1 cellular context compared by ENCODE assay signal in the genomic region with DNA sequence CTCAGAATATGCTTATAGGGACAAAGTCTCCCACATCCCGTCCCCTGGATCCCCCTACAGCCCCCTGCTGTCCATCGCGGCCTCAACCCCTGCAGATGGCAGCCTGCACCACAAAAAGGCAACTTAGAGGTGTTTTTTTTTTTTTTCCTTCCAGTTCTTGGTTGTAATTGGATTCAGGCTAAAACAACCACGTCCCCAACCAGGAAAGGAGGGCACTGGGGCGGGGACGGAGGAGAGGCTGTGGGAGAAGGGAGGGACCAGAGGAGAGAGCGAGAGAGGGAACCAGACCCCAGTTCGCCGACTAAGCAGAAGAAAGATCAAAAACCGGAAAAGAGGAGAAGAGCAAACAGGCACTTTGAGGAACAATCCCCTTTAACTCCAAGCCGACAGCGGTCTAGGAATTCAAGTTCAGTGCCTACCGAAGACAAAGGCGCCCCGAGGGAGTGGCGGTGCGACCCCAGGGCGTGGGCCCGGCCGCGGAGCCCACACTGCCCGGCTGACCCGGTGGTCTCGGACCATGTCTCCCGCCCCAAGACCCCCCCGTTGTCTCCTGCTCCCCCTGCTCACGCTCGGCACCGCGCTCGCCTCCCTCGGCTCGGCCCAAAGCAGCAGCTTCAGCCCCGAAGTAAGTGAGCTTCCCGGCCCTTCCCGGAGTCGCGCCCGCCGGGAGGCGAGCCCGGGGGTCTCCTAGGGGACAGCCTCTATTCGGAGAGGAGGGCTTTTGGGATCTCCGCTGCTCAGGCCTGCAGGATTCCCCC.
TF ChIP-seq lines count a peak whose summit lies in the region.

A gene (plus strand): TSS at position 285 of the 758 bp plus-strand sequence. CDS start 233 bp downstream, at position 518.

TF ChIP-seq in HepG2, 621 proteins besides CTCF, POLR2A, EP300 and RAD21 (continued from another document and continues in another):
- TF ChIP-seq NCOA1 (CRISPR knock-in tag; IDR thresholded peaks at IDR 0.05) (no peak; the same call in 1 of the 2 replicates), NRL (CRISPR knock-in tag; IDR thresholded peaks at IDR 0.05; ENCODE audit: borderline replicate concordance) (no peak; the same call in 1 of the 2 replicates), TP53 (CRISPR knock-in tag; conservative IDR thresholded peaks at IDR 0.05) (no peak), MAF1 (CRISPR knock-in tag; IDR thresholded peaks at IDR 0.05; ENCODE audit: borderline replicate concordance) (0 out of 2 replicates have a peak, but pooled peaks have one; percentile 28), HNF4G (IDR thresholded peaks at IDR 0.05; ENCODE audit: borderline replicate concordance, low read depth, low read length) (no peak), HNF4G (CRISPR knock-in tag; IDR thresholded peaks at IDR 0.05; ENCODE audit: borderline replicate concordance, low read depth) (no peak), ZBTB7B (CRISPR knock-in tag; IDR thresholded peaks at IDR 0.05) (no peak), ZNF75D (CRISPR knock-in tag; IDR thresholded peaks at IDR 0.05; ENCODE audit: borderline replicate concordance) (no peak; the same call in 1 of the 2 replicates), ARNT (IDR thresholded peaks at IDR 0.05) (no peak), ZNF749 (CRISPR knock-in tag; IDR thresholded peaks at IDR 0.05; ENCODE audit: borderline replicate concordance) (no peak), MED13 (CRISPR knock-in tag; IDR thresholded peaks at IDR 0.05) (no peak), SRSF1 (optimal IDR thresholded peaks at IDR 0.05; ENCODE audit: low read depth, low read length) (peak; percentile 14), ZNF282 (IDR thresholded peaks at IDR 0.05; ENCODE audit: partially characterized antibody) (no peak), HNRNPH1 (optimal IDR thresholded peaks at IDR 0.05; ENCODE audit: low read depth, low read length) (no peak), ZNF253 (CRISPR knock-in tag; IDR thresholded peaks at IDR 0.05; ENCODE audit: borderline replicate concordance) (no peak), RBM22 (optimal IDR thresholded peaks at IDR 0.05; ENCODE audit: low read length) (peak; percentile 26), ZNF264 (CRISPR knock-in tag; IDR thresholded peaks at IDR 0.05) (no peak), GZF1 (CRISPR knock-in tag; IDR thresholded peaks at IDR 0.05) (no peak), ZC3H4 (CRISPR knock-in tag; IDR thresholded peaks at IDR 0.05; ENCODE audit: borderline replicate concordance) (no peak), GABPB1 (CRISPR knock-in tag; IDR thresholded peaks at IDR 0.05) (no peak; the same call in 1 of the 2 replicates), ZMYM2 (CRISPR knock-in tag; IDR thresholded peaks at IDR 0.05) (no peak), NONO (IDR thresholded peaks at IDR 0.05) (no peak), NONO (CRISPR knock-in tag; conservative IDR thresholded peaks at IDR 0.05) (no peak), ZNF570 (CRISPR knock-in tag; IDR thresholded peaks at IDR 0.05; ENCODE audit: borderline replicate concordance) (no peak), CC2D1A (CRISPR knock-in tag; IDR thresholded peaks at IDR 0.05) (no peak; the same call in 1 of the 2 replicates), FLYWCH1 (CRISPR knock-in tag; IDR thresholded peaks at IDR 0.05) (no peak), HDAC2 (CRISPR knock-in tag; IDR thresholded peaks at IDR 0.05) (no peak), MAFK (conservative IDR thresholded peaks at IDR 0.05 in 1 of 2, IDR thresholded peaks at IDR 0.05 in 1 of 2; ENCODE audit: low read length in 2 of 2) (peak in 1 of 2 experiments; percentile 31; a peak in 1 of 4 replicates), ZSCAN20 (CRISPR knock-in tag; IDR thresholded peaks at IDR 0.05; ENCODE audit: borderline replicate concordance) (peak; percentile 52; the same call in 1 of the 2 replicates), ZNF747 (CRISPR knock-in tag; IDR thresholded peaks at IDR 0.05; ENCODE audit: borderline replicate concordance) (no peak; the same call in 1 of the 2 replicates), ZNF790 (CRISPR knock-in tag; IDR thresholded peaks at IDR 0.05; ENCODE audit: borderline replicate concordance) (no peak), ZNF382 (CRISPR knock-in tag; IDR thresholded peaks at IDR 0.05; ENCODE audit: borderline replicate concordance) (no peak), ZFP90 (CRISPR knock-in tag; IDR thresholded peaks at IDR 0.05; ENCODE audit: borderline replicate concordance) (no peak; the same call in 1 of the 2 replicates), NR2F1 (CRISPR knock-in tag; IDR thresholded peaks at IDR 0.05) (no peak), FOXK1 (CRISPR knock-in tag; IDR thresholded peaks at IDR 0.05; ENCODE audit: borderline replicate concordance, low read depth) (no peak), ZNF83 (CRISPR knock-in tag; IDR thresholded peaks at IDR 0.05; ENCODE audit: borderline replicate concordance) (no peak)
- TF ChIP-seq, protein P1, sequence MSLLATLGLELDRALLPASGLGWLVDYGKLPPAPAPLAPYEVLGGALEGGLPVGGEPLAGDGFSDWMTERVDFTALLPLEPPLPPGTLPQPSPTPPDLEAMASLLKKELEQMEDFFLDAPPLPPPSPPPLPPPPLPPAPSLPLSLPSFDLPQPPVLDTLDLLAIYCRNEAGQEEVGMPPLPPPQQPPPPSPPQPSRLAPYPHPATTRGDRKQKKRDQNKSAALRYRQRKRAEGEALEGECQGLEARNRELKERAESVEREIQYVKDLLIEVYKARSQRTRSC (CRISPR knock-in tag; IDR thresholded peaks at IDR 0.05; ENCODE audit: low read depth) = no peak
- TF ChIP-seq, protein P2, sequence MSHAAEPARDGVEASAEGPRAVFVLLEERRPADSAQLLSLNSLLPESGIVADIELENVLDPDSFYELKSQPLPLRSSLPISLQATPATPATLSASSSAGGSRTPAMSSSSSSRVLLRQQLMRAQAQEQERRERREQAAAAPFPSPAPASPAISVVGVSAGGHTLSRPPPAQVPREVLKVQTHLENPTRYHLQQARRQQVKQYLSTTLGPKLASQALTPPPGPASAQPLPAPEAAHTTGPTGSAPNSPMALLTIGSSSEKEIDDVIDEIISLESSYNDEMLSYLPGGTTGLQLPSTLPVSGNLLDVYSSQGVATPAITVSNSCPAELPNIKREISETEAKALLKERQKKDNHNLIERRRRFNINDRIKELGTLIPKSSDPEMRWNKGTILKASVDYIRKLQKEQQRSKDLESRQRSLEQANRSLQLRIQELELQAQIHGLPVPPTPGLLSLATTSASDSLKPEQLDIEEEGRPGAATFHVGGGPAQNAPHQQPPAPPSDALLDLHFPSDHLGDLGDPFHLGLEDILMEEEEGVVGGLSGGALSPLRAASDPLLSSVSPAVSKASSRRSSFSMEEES (CRISPR knock-in tag; IDR thresholded peaks at IDR 0.05) = no peak
- TF ChIP-seq, protein P3, sequence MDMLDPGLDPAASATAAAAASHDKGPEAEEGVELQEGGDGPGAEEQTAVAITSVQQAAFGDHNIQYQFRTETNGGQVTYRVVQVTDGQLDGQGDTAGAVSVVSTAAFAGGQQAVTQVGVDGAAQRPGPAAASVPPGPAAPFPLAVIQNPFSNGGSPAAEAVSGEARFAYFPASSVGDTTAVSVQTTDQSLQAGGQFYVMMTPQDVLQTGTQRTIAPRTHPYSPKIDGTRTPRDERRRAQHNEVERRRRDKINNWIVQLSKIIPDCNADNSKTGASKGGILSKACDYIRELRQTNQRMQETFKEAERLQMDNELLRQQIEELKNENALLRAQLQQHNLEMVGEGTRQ (IDR thresholded peaks at IDR 0.05; ENCODE audit: low read depth, low read length) = no peak
- TF ChIP-seq, protein P3 (CRISPR knock-in tag; IDR thresholded peaks at IDR 0.05; ENCODE audit: borderline replicate concordance) = no peak
- TF ChIP-seq, protein P4, sequence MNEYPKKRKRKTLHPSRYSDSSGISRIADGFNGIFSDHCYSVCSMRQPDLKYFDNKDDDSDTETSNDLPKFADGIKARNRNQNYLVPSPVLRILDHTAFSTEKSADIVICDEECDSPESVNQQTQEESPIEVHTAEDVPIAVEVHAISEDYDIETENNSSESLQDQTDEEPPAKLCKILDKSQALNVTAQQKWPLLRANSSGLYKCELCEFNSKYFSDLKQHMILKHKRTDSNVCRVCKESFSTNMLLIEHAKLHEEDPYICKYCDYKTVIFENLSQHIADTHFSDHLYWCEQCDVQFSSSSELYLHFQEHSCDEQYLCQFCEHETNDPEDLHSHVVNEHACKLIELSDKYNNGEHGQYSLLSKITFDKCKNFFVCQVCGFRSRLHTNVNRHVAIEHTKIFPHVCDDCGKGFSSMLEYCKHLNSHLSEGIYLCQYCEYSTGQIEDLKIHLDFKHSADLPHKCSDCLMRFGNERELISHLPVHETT (CRISPR knock-in tag; conservative IDR thresholded peaks at IDR 0.05) = 0 out of 2 replicates have a peak, but pooled peaks have one; percentile 18
- TF ChIP-seq, protein P5, sequence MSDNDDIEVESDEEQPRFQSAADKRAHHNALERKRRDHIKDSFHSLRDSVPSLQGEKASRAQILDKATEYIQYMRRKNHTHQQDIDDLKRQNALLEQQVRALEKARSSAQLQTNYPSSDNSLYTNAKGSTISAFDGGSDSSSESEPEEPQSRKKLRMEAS (IDR thresholded peaks at IDR 0.05) = no peak
- TF ChIP-seq, protein P6, sequence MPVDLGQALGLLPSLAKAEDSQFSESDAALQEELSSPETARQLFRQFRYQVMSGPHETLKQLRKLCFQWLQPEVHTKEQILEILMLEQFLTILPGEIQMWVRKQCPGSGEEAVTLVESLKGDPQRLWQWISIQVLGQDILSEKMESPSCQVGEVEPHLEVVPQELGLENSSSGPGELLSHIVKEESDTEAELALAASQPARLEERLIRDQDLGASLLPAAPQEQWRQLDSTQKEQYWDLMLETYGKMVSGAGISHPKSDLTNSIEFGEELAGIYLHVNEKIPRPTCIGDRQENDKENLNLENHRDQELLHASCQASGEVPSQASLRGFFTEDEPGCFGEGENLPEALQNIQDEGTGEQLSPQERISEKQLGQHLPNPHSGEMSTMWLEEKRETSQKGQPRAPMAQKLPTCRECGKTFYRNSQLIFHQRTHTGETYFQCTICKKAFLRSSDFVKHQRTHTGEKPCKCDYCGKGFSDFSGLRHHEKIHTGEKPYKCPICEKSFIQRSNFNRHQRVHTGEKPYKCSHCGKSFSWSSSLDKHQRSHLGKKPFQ (CRISPR knock-in tag; IDR thresholded peaks at IDR 0.05; ENCODE audit: insufficient replicate concordance) = no peak
- TF ChIP-seq, protein P7, sequence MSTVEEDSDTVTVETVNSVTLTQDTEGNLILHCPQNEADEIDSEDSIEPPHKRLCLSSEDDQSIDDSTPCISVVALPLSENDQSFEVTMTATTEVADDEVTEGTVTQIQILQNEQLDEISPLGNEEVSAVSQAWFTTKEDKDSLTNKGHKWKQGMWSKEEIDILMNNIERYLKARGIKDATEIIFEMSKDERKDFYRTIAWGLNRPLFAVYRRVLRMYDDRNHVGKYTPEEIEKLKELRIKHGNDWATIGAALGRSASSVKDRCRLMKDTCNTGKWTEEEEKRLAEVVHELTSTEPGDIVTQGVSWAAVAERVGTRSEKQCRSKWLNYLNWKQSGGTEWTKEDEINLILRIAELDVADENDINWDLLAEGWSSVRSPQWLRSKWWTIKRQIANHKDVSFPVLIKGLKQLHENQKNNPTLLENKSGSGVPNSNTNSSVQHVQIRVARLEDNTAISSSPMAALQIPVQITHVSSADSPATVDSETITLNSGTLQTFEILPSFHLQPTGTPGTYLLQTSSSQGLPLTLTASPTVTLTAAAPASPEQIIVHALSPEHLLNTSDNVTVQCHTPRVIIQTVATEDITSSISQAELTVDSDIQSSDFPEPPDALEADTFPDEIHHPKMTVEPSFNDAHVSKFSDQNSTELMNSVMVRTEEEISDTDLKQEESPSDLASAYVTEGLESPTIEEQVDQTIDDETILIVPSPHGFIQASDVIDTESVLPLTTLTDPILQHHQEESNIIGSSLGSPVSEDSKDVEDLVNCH (CRISPR knock-in tag; IDR thresholded peaks at IDR 0.05) = no peak
- TF ChIP-seq, protein P8, sequence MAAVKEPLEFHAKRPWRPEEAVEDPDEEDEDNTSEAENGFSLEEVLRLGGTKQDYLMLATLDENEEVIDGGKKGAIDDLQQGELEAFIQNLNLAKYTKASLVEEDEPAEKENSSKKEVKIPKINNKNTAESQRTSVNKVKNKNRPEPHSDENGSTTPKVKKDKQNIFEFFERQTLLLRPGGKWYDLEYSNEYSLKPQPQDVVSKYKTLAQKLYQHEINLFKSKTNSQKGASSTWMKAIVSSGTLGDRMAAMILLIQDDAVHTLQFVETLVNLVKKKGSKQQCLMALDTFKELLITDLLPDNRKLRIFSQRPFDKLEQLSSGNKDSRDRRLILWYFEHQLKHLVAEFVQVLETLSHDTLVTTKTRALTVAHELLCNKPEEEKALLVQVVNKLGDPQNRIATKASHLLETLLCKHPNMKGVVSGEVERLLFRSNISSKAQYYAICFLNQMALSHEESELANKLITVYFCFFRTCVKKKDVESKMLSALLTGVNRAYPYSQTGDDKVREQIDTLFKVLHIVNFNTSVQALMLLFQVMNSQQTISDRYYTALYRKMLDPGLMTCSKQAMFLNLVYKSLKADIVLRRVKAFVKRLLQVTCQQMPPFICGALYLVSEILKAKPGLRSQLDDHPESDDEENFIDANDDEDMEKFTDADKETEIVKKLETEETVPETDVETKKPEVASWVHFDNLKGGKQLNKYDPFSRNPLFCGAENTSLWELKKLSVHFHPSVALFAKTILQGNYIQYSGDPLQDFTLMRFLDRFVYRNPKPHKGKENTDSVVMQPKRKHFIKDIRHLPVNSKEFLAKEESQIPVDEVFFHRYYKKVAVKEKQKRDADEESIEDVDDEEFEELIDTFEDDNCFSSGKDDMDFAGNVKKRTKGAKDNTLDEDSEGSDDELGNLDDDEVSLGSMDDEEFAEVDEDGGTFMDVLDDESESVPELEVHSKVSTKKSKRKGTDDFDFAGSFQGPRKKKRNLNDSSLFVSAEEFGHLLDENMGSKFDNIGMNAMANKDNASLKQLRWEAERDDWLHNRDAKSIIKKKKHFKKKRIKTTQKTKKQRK (IDR thresholded peaks at IDR 0.05; ENCODE audit: low read length) = no peak
